Comparison of ENCODE assay signal across 8 cellular contexts in genomic region chr21:36125513-36126121, GRCh38. TPM values are rescaled to one million over a fixed set of nuclear protein-coding genes. Genes with fewer than 3 reads are reported as not detected.
DNase-seq lines count a peak whose midpoint lies in the region; ATAC-seq and TF ChIP-seq lines count a peak whose summit lies in the region.

No MANE protein-coding gene starts in this region.

- CTCF ChIA-PET in Caco-2 (lab: Charles Lee), result interaction anchor here (0.6 to 1.0 kb wide), 2 partner anchors 13 to 314 kb away, joined by 3 to 4 read pairs; no protein-coding TSS in a partner anchor

- no TSS peak for BruUV-seq in Caco-2 (replicated peaks; lab: Mats Ljungman, UMichigan)

- H3K4me3 Mint-ChIP-seq in Caco-2 (ENCODE audit: unreplicated experiment), result no peak overlapping the region

- peak overlapping the region; percentile 61; the same call in 1 of the 2 replicates for H2AFZ ChIP-seq in OCI-LY3 (ENCODE audit: low read depth, low read length)

- POLR2A ChIA-PET in Caco-2 (lab: Charles Lee), result no interaction called here

- no peaks in the 10 kb centered on the region for H3K9me3 ChIP-seq in Caco-2
- H3K9me3 ChIP-seq in OCI-LY3 (ENCODE audit: insufficient read depth, low read length), result no peaks in the 10 kb centered on the region

- no peaks in the 10 kb centered on the region for H3K9me3 Mint-ChIP-seq in Caco-2 (ENCODE audit: unreplicated experiment)

- no peak overlapping the region for H3K9ac ChIP-seq in OCI-LY3 (ENCODE audit: low read length)

- no peaks in the 10 kb centered on the region for H3K79me2 ChIP-seq in OCI-LY3 (ENCODE audit: low read length)

- TF ChIP-seq CTCF in Caco-2 (IDR thresholded peaks at IDR 0.05; ENCODE audit: insufficient read depth in 1 of 2, low read depth in 1 of 2, low read length in 1 of 2, severe bottlenecking in 1 of 2, unreplicated experiment in 1 of 2), result peak; percentile 76 to 85
- peak; percentile 99 for TF ChIP-seq CTCF in HL-60 (IDR thresholded peaks at IDR 0.05; ENCODE audit: insufficient read depth, low read length)
- peak; percentile 69 for TF ChIP-seq CTCF in OCI-LY3 (IDR thresholded peaks at IDR 0.05; ENCODE audit: low read depth, low read length)
- TF ChIP-seq CTCF in foreskin fibroblast (IDR thresholded peaks at IDR 0.05; ENCODE audit: low read depth, low read length), result peak; percentile 93

- DNase-seq in Caco-2 (peak; percentile 48 to 50), HL-60 (ENCODE audit: low read depth in 1 of 2, low spot score in 1 of 2) (peak in 1 of 2 experiments; percentile 48), activated T-helper 1 cell treated with Interleukin-2 at 50 U/mL for 16 hours (ENCODE audit: low read depth) (peak; percentile 18), foreskin fibroblast (peak in 1 of 2 donors; percentile 79), pons (ENCODE audit: low spot score) (peak; percentile 57), GDM1 (lab: John Stamatoyannopoulos, UW) (no peak)

- H3K4me2 ChIP-seq in OCI-LY3 (ENCODE audit: low read length), result peak overlapping the region; percentile 44

- H3K4me3 ChIP-seq in Caco-2 (ENCODE audit: low read depth, low read length) (no peak overlapping the region), HL-60 (replicated peaks; ENCODE audit: insufficient read depth, low read length) (no peak overlapping the region), OCI-LY3 (ENCODE audit: low read length) (0 out of 2 replicates have a peak overlapping the region, but pooled peaks have one; percentile 20), foreskin fibroblast (ENCODE audit: low read depth in 1 of 2, low read length in 2 of 2) (no peak overlapping the region)

- H3K4me1 ChIP-seq in Caco-2, result no peaks in the 10 kb centered on the region
- peaks cover 17% of the 10 kb centered on the region for H3K4me1 ChIP-seq in OCI-LY3 (ENCODE audit: low read length)

- H3K36me3 ChIP-seq in Caco-2 (ENCODE audit: control insufficient read depth, insufficient read depth, low read length), result no peaks in the 10 kb centered on the region
- no peaks in the 10 kb centered on the region for H3K36me3 ChIP-seq in OCI-LY3 (replicated peaks; ENCODE audit: low read depth, low read length)

- H3K27ac Mint-ChIP-seq in Caco-2 (ENCODE audit: unreplicated experiment), result no peak overlapping the region

- H4K20me1 ChIP-seq in OCI-LY3 (ENCODE audit: insufficient read depth, low read length), result no peaks in the 10 kb centered on the region

- H3K27me3 Mint-ChIP-seq in Caco-2 (ENCODE audit: insufficient read depth, unreplicated experiment), result no peaks in the 10 kb centered on the region

- H3K27ac ChIP-seq in HL-60 (replicated peaks), result no peak overlapping the region
- no peak overlapping the region for H3K27ac ChIP-seq in OCI-LY3 (ENCODE audit: low read length)

- no peak for ATAC-seq in GM18511 (IDR thresholded peaks at IDR 0.05; ENCODE audit: unreplicated experiment)

- intact Hi-C loops in Caco-2 (cut with micrococcal nuclease; ENCODE audit: unreplicated experiment), result no loop called here

- H3K27me3 ChIP-seq in Caco-2 (replicated peaks; ENCODE audit: control insufficient read depth, insufficient read depth, low read length) (no peaks in the 10 kb centered on the region), HL-60 (ENCODE audit: insufficient read depth, poor library complexity, severe bottlenecking) (no peaks in the 10 kb centered on the region), OCI-LY3 (ENCODE audit: low read depth, low read length) (no peaks in the 10 kb centered on the region)

- no peaks in the 10 kb centered on the region for H3K36me3 Mint-ChIP-seq in Caco-2 (ENCODE audit: insufficient read depth, unreplicated experiment)

- peaks cover 9% of the 10 kb centered on the region for H3K4me1 Mint-ChIP-seq in Caco-2 (ENCODE audit: low read depth, unreplicated experiment)

RNA-seq across cellular contexts. Expression of gene CBR3, which starts 9.3 kb away (rescaled TPM):
- total RNA-seq in Caco-2 (2022), result 0.46 TPM in 1 of 2 replicates, not detected in the other

RNA-seq across cellular contexts. Expression of gene DOP1B, which starts 31.0 kb away (rescaled TPM):
- total RNA-seq in Caco-2 (2022), result 15.9 and 16.7 TPM in 2 replicates

RNA-seq across cellular contexts. Expression of gene CBR1, which starts 55.8 kb away (rescaled TPM):
- 41.1 and 45.0 TPM in 2 replicates for total RNA-seq in Caco-2 (2022)
